Comparison of ENCODE assay signal across 8 cellular contexts in the genomic region with DNA sequence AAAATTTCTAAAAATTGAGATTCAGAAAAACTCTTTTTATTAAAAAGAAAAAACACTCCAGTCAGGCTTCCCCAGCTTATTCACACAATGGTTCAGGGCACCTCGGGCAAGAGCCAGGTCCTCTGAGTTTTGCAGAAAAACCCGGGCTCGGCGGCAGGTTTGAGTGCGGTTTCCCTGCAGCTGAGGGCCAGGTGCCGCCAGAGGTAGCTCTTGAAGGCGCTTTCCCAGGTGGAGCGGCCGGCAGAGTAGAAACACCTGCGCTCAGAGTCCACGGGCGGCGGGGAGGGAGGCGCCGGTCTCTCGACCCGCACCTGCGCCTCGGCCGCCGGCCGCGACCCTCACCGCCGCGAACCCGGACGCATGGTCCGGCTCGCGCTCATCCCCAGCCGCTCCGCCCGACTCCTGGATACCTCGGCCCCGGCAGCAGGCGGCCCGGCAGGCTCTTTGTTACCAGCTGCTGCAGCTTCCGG. TPM values are rescaled to one million over a fixed set of nuclear protein-coding genes. Genes with fewer than 3 reads are reported as not detected.
DNase-seq lines count a peak whose midpoint lies in the region; ATAC-seq and TF ChIP-seq lines count a peak whose summit lies in the region.

No MANE protein-coding gene starts in this region.

- peak overlapping the region; percentile 93 for H3K4me3 ChIP-seq in Jurkat, Clone E6-1 (ENCODE audit: low read length)
- peak overlapping the region; percentile 97 to 100 for H3K4me3 ChIP-seq in ascending aorta
- H3K4me3 ChIP-seq in right lobe of liver, result peak overlapping the region; percentile 74 to 96 (median 85)
- H3K4me3 ChIP-seq in tibial artery, result peak overlapping the region; percentile 75 to 92

- POLR2A ChIA-PET in CD4-positive, alpha-beta T cell (lab: Charles Lee), result interaction anchor here (0.6 to 2.7 kb wide), 5 partner anchors 9 to 1884 kb away, joined by 3 to 11 read pairs (median 8); partner anchors contain the start of gene UFM1

- H3K27ac ChIP-seq in CD4-positive, alpha-beta T cell (ENCODE audit: low read depth, low read length), result peak overlapping the region; percentile 64
- H3K27ac ChIP-seq in ascending aorta (peak overlapping the region; percentile 78 to 88), right lobe of liver (peak overlapping the region; percentile 68 to 91 (median 82)), tibial artery (peak overlapping the region; percentile 78 to 84)

- TF ChIP-seq POLR2A in right lobe of liver (IDR thresholded peaks at IDR 0.05), result no peak

- H3K36me3 Mint-ChIP-seq in CD4-positive, alpha-beta T cell (ENCODE audit: low read depth), result peaks cover 31% of the 10 kb centered on the region

- intact Hi-C loops in CD4-positive, alpha-beta T cell (cut with DNase I, micrococcal nuclease), result loop anchor here (5.0 to 10.0 kb wide), 3 partner anchors 620 to 1983 kb away; partner anchors contain the start of genes COG6 (in 1 of the 2) and SUPT20H (in 1 of the 2)
- intact Hi-C loops in ascending aorta (cut with DNase I), result loop anchor here (5.0 to 10.0 kb wide), 3 partner anchors 377 to 1737 kb away; partner anchors contain the start of gene MRPS31
- intact Hi-C loops in right lobe of liver (cut with DNase I), result no loop called here
- intact Hi-C loops in tibial artery (cut with DNase I; ENCODE audit: low total_unique reads), result no loop called here

- 0% methylated on average over 2 of the region's 39 CpGs for WGBS in right lobe of liver (ENCODE audit: insufficient coverage, low coverage, low lambda C conversion rate, missing lambda C conversion rate)

- peaks cover 0 to 16% of the 10 kb centered on the region in 2 donors for H3K4me1 ChIP-seq in ascending aorta
- peaks cover 0 to 41% (median 8%) of the 10 kb centered on the region in 4 donors for H3K4me1 ChIP-seq in right lobe of liver
- peaks cover 0 to 56% (median 26%) of the 10 kb centered on the region in 4 donors for H3K4me1 ChIP-seq in tibial artery

- no peaks in the 10 kb centered on the region for H3K9me3 Mint-ChIP-seq in CD4-positive, alpha-beta T cell

- no peaks in the 10 kb centered on the region for H3K27me3 Mint-ChIP-seq in CD4-positive, alpha-beta T cell

- DNase-seq in CD4-positive, alpha-beta T cell, result peak in 1 of 10 experiments; percentile 31
- DNase-seq in Jurkat, Clone E6-1 (ENCODE audit: low read depth, low spot score), result no peak
- DNase-seq in ascending aorta (ENCODE audit: low spot score in 2 of 2) (no peak), right lobe of liver (no peak), tibial artery (peak in 1 of 2 donors; percentile 24), LoVo (ENCODE audit: low spot score) (no peak)

- peaks cover 86% of the 10 kb centered on the region for H3K4me1 Mint-ChIP-seq in CD4-positive, alpha-beta T cell (ENCODE audit: low read depth)

- CTCF ChIA-PET in CD4-positive, alpha-beta T cell (lab: Charles Lee), result no interaction called here

- no peaks in the 10 kb centered on the region for H3K9me3 ChIP-seq in CD4-positive, alpha-beta T cell (ENCODE audit: control insufficient read depth, low read length)
- H3K9me3 ChIP-seq in ascending aorta, result no peaks in the 10 kb centered on the region
- no peaks in the 10 kb centered on the region for H3K9me3 ChIP-seq in right lobe of liver
- H3K9me3 ChIP-seq in tibial artery, result no peaks in the 10 kb centered on the region

- H3K27me3 ChIP-seq in CD4-positive, alpha-beta T cell (ENCODE audit: control insufficient read depth, insufficient read depth, low read length), result no peaks in the 10 kb centered on the region
- H3K27me3 ChIP-seq in ascending aorta, result no peaks in the 10 kb centered on the region
- H3K27me3 ChIP-seq in right lobe of liver, result no peaks in the 10 kb centered on the region
- H3K27me3 ChIP-seq in tibial artery, result no peaks in the 10 kb centered on the region

- H3K4me3 Mint-ChIP-seq in CD4-positive, alpha-beta T cell, result peak overlapping the region; percentile 95

- H3K36me3 ChIP-seq in ascending aorta, result no peaks in the 10 kb centered on the region
- no peaks in the 10 kb centered on the region for H3K36me3 ChIP-seq in right lobe of liver
- H3K36me3 ChIP-seq in tibial artery, result no peaks in the 10 kb centered on the region

- no peak for TF ChIP-seq CTCF in CD4-positive, alpha-beta T cell (IDR thresholded peaks at IDR 0.05)
- TF ChIP-seq CTCF in ascending aorta (IDR thresholded peaks at IDR 0.05) (no peak), right lobe of liver (IDR thresholded peaks at IDR 0.05) (no peak), tibial artery (IDR thresholded peaks at IDR 0.05) (no peak)

- peak overlapping the region; percentile 98 for H3K27ac Mint-ChIP-seq in CD4-positive, alpha-beta T cell

- peak; percentile 15 for ATAC-seq in CD4-positive, alpha-beta T cell (ENCODE audit: poor library complexity)
- ATAC-seq in GM19395 (IDR thresholded peaks at IDR 0.05; ENCODE audit: unreplicated experiment), result peak; percentile 36
- peak; percentile 16 to 76 (median 48) for ATAC-seq in right lobe of liver
- ATAC-seq in GM18907 (IDR thresholded peaks at IDR 0.05; ENCODE audit: unreplicated experiment), result no peak

RNA-seq across cellular contexts. Expression of gene PROSER1, which starts 0.4 kb away (rescaled TPM):
- total RNA-seq in CD4-positive, alpha-beta T cell, result 10 to 100 TPM; 29.3 to 35.3 TPM
- 34.6 TPM for polyA plus RNA-seq in Jurkat, Clone E6-1 (2012; ENCODE audit: insufficient read depth, insufficient read length)
- total RNA-seq in ascending aorta (60.7 TPM), right lobe of liver (10 to 100 TPM in 3 of 6 experiments, 1 to 10 TPM in 3; 8.6 to 11.2 (median 9.9) TPM)

RNA-seq across cellular contexts. Expression of gene NHLRC3, which starts 0.8 kb away (rescaled TPM):
- total RNA-seq in CD4-positive, alpha-beta T cell, result 1 to 10 TPM; 3.9 to 5.9 TPM
- polyA plus RNA-seq in Jurkat, Clone E6-1 (2012; ENCODE audit: insufficient read depth, insufficient read length), result 12.4 TPM
- 7.1 TPM for total RNA-seq in ascending aorta
- 10 to 100 TPM; 11.2 to 20.9 (median 15.7) TPM for total RNA-seq in right lobe of liver

RNA-seq across cellular contexts. Expression of gene STOML3, which starts 46.8 kb away (rescaled TPM):
- not detected for total RNA-seq in CD4-positive, alpha-beta T cell
- not detected for polyA plus RNA-seq in Jurkat, Clone E6-1 (2012; ENCODE audit: insufficient read depth, insufficient read length)
- total RNA-seq in ascending aorta (not detected), right lobe of liver (not detected)

Comparison
In these comparisons a context has a peak if more than half of its experiments do, and no peak if none do; other contexts are left out.
1. intact Hi-C loops: an anchor here in CD4-positive, alpha-beta T cell (5.0 to 10.0 kb wide) and ascending aorta (5.0 to 10.0 kb wide); none called in right lobe of liver and tibial artery.